Comparison of ENCODE assay signal across 8 cellular contexts in the genomic region with DNA sequence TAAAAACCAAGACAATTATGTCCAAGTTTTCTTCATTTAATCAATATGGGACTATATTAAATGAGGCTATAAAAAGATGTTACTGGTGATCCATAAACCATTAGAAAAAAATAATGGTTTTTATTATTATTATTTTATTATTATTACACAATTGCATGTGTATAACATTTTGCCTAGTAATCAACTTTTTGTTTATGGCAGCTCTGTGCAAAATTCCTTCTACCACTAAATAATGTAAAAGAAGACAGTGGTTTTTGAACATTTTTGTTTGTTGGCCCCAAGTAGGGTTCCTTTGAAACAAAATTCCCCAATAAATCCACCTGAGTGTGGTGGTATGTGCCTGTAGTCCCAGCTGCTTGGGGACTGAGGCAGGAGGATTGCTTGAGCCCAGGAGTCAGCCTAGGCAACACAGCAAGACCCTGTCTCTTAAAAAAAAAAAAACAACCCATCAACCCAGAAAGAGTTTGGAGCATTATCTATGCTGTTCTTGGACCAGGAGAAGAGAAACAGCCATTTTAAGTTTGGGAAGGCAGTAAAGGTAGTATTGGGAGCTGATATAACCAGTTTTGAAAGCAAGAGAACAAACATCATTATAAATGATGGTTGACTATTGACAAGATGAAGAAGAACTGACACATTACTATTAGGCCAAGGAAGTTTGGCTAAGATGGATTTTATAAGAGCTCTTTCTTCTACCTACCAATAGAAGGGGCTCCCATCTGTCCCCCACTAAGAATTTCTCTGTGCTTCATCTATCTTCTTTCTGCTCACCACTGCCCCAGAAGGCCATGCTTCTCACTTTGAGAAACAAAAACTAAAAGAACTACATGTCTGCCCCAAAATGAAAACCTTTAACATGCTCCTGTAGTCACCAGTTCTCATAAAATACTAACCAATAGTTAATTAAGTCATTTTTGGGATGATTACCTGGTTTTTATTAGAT. TPM values are rescaled to one million over a fixed set of nuclear protein-coding genes. Genes with fewer than 3 reads are reported as not detected.
DNase-seq lines count a peak whose midpoint lies in the region; ATAC-seq, FAIRE-seq and TF ChIP-seq lines count a peak whose summit lies in the region.

No MANE protein-coding gene starts in this region.

- peaks cover 18% of the 10 kb centered on the region; the same call in 1 of the 2 replicates for H3K4me1 ChIP-seq in GM23248 (ENCODE audit: insufficient read depth)
- peaks cover 1% of the 10 kb centered on the region for H3K4me1 ChIP-seq in mesenchymal stem cell (ENCODE audit: control insufficient read depth, insufficient read depth, low read depth, low read length)
- H3K4me1 ChIP-seq in prostate gland (replicated peaks), result no peaks in the 10 kb centered on the region

- H4K91ac ChIP-seq in mesenchymal stem cell (ENCODE audit: low read length), result no peak overlapping the region

- peak overlapping the region; percentile 90 for H3K4me3 Mint-ChIP-seq in T-helper 17 cell

- H3K79me1 ChIP-seq in mesenchymal stem cell (replicated peaks; ENCODE audit: low read length, poor library complexity, severe bottlenecking), result no peaks in the 10 kb centered on the region

- H3K9me2 ChIP-seq in GM23248 (ENCODE audit: insufficient read depth), result no peaks in the 10 kb centered on the region

- H2AFZ ChIP-seq in GM23248 (peak overlapping the region; percentile 67), mesenchymal stem cell (ENCODE audit: low read depth, low read length) (no peak overlapping the region)

- peak overlapping the region in 1 of 2 experiments; percentile 61 for H3K4ac ChIP-seq in mesenchymal stem cell (ENCODE audit: low read depth in 1 of 2, low read length in 2 of 2)

- TF ChIP-seq POLR2A in GM12891 (IDR thresholded peaks at IDR 0.05; ENCODE audit: low read depth, low read length) (no peak), prostate gland (IDR thresholded peaks at IDR 0.05) (no peak)

- no peaks in the 10 kb centered on the region for H3F3A ChIP-seq in GM23248 (ENCODE audit: insufficient read depth)

- H2AK5ac ChIP-seq in mesenchymal stem cell (ENCODE audit: low read length, severe bottlenecking), result no peak overlapping the region

- H3K27ac ChIP-seq in GM23248, result no peak overlapping the region
- peak overlapping the region; percentile 7 for H3K27ac ChIP-seq in mesenchymal stem cell (ENCODE audit: low read length, poor library complexity, severe bottlenecking)
- H3K27ac ChIP-seq in prostate gland, result no peak overlapping the region

- no peak overlapping the region for H3K4me3 ChIP-seq in GM23248
- H3K4me3 ChIP-seq in mesenchymal stem cell (ENCODE audit: insufficient read depth in 1 of 2, low read depth in 1 of 2, low read length in 2 of 2), result no peak overlapping the region
- H3K4me3 ChIP-seq in prostate gland, result no peak overlapping the region

- H3K4me1 Mint-ChIP-seq in T-helper 17 cell, result peaks cover 28% of the 10 kb centered on the region

- H3K4me2 ChIP-seq in GM23248 (ENCODE audit: unreplicated experiment), result no peak overlapping the region
- H3K4me2 ChIP-seq in mesenchymal stem cell (ENCODE audit: low read length, poor library complexity, severe bottlenecking), result no peak overlapping the region

- peak overlapping the region; percentile 21 to 70 for H3K18ac ChIP-seq in mesenchymal stem cell (ENCODE audit: low read depth in 1 of 2, low read length in 2 of 2)

- no peaks in the 10 kb centered on the region for H3K79me2 ChIP-seq in GM23248 (ENCODE audit: insufficient read depth)

- no peaks in the 10 kb centered on the region for H3K9me3 ChIP-seq in GM23248 (ENCODE audit: low read depth)
- no peaks in the 10 kb centered on the region for H3K9me3 ChIP-seq in T-helper 17 cell (ENCODE audit: control insufficient read depth, low read length, poor library complexity, severe bottlenecking)
- no peaks in the 10 kb centered on the region for H3K9me3 ChIP-seq in mesenchymal stem cell (ENCODE audit: control insufficient read depth, low read length)
- no peaks in the 10 kb centered on the region for H3K9me3 ChIP-seq in prostate gland

- H3K27me3 Mint-ChIP-seq in T-helper 17 cell, result no peaks in the 10 kb centered on the region

- no peaks in the 10 kb centered on the region for H3K36me3 Mint-ChIP-seq in T-helper 17 cell (ENCODE audit: low read depth)

- ATAC-seq in T-helper 17 cell, result peak; percentile 42
- no peak for ATAC-seq in HG03354 (IDR thresholded peaks at IDR 0.05; ENCODE audit: poor library complexity, severe bottlenecking, unreplicated experiment)

- peak overlapping the region; percentile 93 for H3K27ac Mint-ChIP-seq in T-helper 17 cell

- H4K20me1 ChIP-seq in GM23248 (ENCODE audit: insufficient read depth), result no peaks in the 10 kb centered on the region

- H3K27me3 ChIP-seq in GM23248 (replicated peaks; ENCODE audit: insufficient read depth) (no peaks in the 10 kb centered on the region), mesenchymal stem cell (ENCODE audit: control insufficient read depth in 1 of 2, insufficient read depth in 1 of 2, low read length in 2 of 2) (no peaks in the 10 kb centered on the region), prostate gland (replicated peaks; ENCODE audit: insufficient read depth) (no peaks in the 10 kb centered on the region)

- no peak overlapping the region for H2BK12ac ChIP-seq in mesenchymal stem cell (ENCODE audit: low read length in 2 of 2)

- H3K36me3 ChIP-seq in GM23248 (ENCODE audit: low read depth), result no peaks in the 10 kb centered on the region
- H3K36me3 ChIP-seq in mesenchymal stem cell (ENCODE audit: control insufficient read depth in 1 of 2, insufficient read depth in 2 of 2, low read depth in 1 of 2, low read length in 2 of 2), result no peaks in the 10 kb centered on the region
- no peaks in the 10 kb centered on the region for H3K36me3 ChIP-seq in prostate gland

- peak overlapping the region; percentile 73 for H2BK120ac ChIP-seq in mesenchymal stem cell (ENCODE audit: low read depth, low read length)

- no peak for TF ChIP-seq CTCF in D721Med (IDR thresholded peaks at IDR 0.05; ENCODE audit: insufficient read depth, missing control alignments)
- TF ChIP-seq CTCF in prostate gland (IDR thresholded peaks at IDR 0.05), result no peak

- no peak overlapping the region for H3K23ac ChIP-seq in mesenchymal stem cell (ENCODE audit: low read length in 2 of 2)

- H3K14ac ChIP-seq in mesenchymal stem cell (ENCODE audit: low read length in 2 of 2), result no peak overlapping the region

- no peak overlapping the region for H4K8ac ChIP-seq in mesenchymal stem cell (ENCODE audit: low read length)

- in situ Hi-C loops in GM23248 (cut with MboI), result no loop called here

- DNase-seq in GM12891 (ENCODE audit: insufficient read length, low spot score), result no peak
- DNase-seq in GM23248, result no peak
- DNase-seq in T-helper 17 cell, result no peak
- DNase-seq in mesenchymal stem cell, result no peak
- no peak for DNase-seq in D721Med (ENCODE audit: insufficient read length, low spot score)
- DNase-seq in prostate gland (ENCODE audit: low spot score), result no peak
- DNase-seq in DMS 273 (lab: John Stamatoyannopoulos, UW; ENCODE audit: unreplicated experiment), result no peak

- FAIRE-seq in GM12891 (lab: Jason Lieb, UNC) (peak; percentile 75), D721Med (lab: Jason Lieb, UNC) (no peak)

- H3K9ac ChIP-seq in GM23248 (no peak overlapping the region), mesenchymal stem cell (ENCODE audit: low read length) (no peak overlapping the region)

- no peak overlapping the region for H2BK15ac ChIP-seq in mesenchymal stem cell (ENCODE audit: low read depth, poor library complexity, severe bottlenecking)

- no peak overlapping the region for H2BK5ac ChIP-seq in mesenchymal stem cell (ENCODE audit: low read depth, low read length, poor library complexity, severe bottlenecking)

- intact Hi-C loops in prostate gland (cut with DNase I), result no loop called here

TF ChIP-seq in GM12891, 5 proteins besides CTCF, POLR2A, EP300 and RAD21:
- TF ChIP-seq SPI1 (IDR thresholded peaks at IDR 0.05; ENCODE audit: low read depth, low read length) (no peak), POLR2AphosphoS5 (IDR thresholded peaks at IDR 0.05; ENCODE audit: low read depth, low read length) (no peak), PAX5 (IDR thresholded peaks at IDR 0.05; ENCODE audit: insufficient read depth, low read length, severe bottlenecking) (no peak), TAF1 (IDR thresholded peaks at IDR 0.05; ENCODE audit: low read depth, low read length) (no peak), POU2F2 (IDR thresholded peaks at IDR 0.05; ENCODE audit: low read depth, low read length) (no peak)

RNA-seq across cellular contexts. Expression of a gene that starts 2.2 kb away (rescaled TPM):
- polyA plus RNA-seq in GM12891 (2012; ENCODE audit: low read depth, missing spikeins), result 17.7 TPM
- not detected in 2 replicates for total RNA-seq in GM23248 (2014; rRNA removed; shearing (Covaris generic))
- 0.30 TPM in 1 of 2 replicates, not detected in the other for polyA plus RNA-seq in GM23248 (2016; fragmentation: Nextera tagmentation; extraction: Ambion mirVana)
- total RNA-seq in T-helper 17 cell, result 10 to 100 TPM; 25.6 to 30.2 TPM
- 7.1 TPM for polyA plus RNA-seq in mesenchymal stem cell (2013, experiment 1 of 2)
- polyA plus RNA-seq in mesenchymal stem cell (2013, experiment 2 of 2), result 7.5 TPM
- under 1 TPM; 0.27 to 0.51 TPM for total RNA-seq in prostate gland

RNA-seq across cellular contexts. Expression of a gene that starts 32.0 kb away (rescaled TPM):
- 4.3 TPM for polyA plus RNA-seq in GM12891 (2012; ENCODE audit: low read depth, missing spikeins)
- 43.3 and 49.4 TPM in 2 replicates for total RNA-seq in GM23248 (2014; rRNA removed; shearing (Covaris generic))
- polyA plus RNA-seq in GM23248 (2016; fragmentation: Nextera tagmentation; extraction: Ambion mirVana), result 27.0 and 28.3 TPM in 2 replicates
- total RNA-seq in T-helper 17 cell (10 to 100 TPM; 34.3 to 44.4 TPM), prostate gland (10 to 100 TPM; 19.8 to 26.1 TPM)
- 74.2 TPM for polyA plus RNA-seq in mesenchymal stem cell (2013, experiment 1 of 2)
- 75.9 TPM for polyA plus RNA-seq in mesenchymal stem cell (2013, experiment 2 of 2)

Comparison
In these comparisons a context has a peak if more than half of its experiments do, and no peak if none do; other contexts are left out.
1. RNA of a gene that starts 2.2 kb away (total RNA-seq): 25.6 to 30.2 TPM in T-helper 17 cell; 0.27 to 0.51 TPM in prostate gland and not detected in GM23248; every median in the first group is over 10 times any median in the second.